In the genomic region with DNA sequence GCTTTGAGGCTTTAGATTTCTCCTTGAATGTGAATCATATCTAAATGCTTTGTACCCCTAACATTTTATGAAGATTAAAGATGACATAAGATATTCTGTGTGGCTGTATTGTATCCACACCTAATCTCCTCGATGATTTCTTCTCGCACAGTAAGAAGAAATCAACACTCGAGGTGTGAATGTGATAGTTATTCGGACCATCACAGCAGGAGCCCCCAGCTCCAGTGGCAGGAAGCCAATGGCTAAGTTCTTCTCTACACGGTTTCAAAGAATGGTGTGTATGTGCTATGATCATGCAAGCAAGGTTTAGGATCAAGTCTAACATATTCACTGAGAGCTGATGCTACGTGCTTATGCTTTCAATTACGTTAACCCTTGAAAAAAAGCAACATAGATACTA, we compare ENCODE assay signal across 28 cellular contexts.
"Had no signal": no experiment of that assay in that cellular context is flagged by ENCODE, and none has a peak within 500 bp of the region (broad histone marks: within the 10 kb centered on the region; RNA-seq: fewer than 3 reads in every experiment).

No MANE protein-coding gene starts in this region.

- DNase-seq: hypothalamus; immature natural killer cell; left ventricle myocardium inferior; midbrain; mucosa of descending colon; naive thymus-derived CD4-positive, alpha-beta T cell; nucleus accumbens; pancreas; posterior cingulate gyrus; retina; right cardiac atrium; stimulated activated CD4-positive, alpha-beta T cell treated with anti-CD3 and anti-CD28 coated beads, Interleukin-12 subunit alpha, Interleukin-12 subunit beta, amount 100 ng/mL, for 4 hours; stimulated activated CD4-positive, alpha-beta T cell treated with anti-CD3 and anti-CD28 coated beads, Interleukin-15, amount 100 ng/mL, for 24 hours; stimulated activated CD4-positive, alpha-beta T cell treated with anti-CD3 and anti-CD28 coated beads, Interleukin-2, amount 100 ng/mL, for 24 hours; stimulated activated CD4-positive, alpha-beta T cell treated with anti-CD3 and anti-CD28 coated beads, Interleukin-4, amount 100 ng/mL, for 1 hour; stimulated activated naive B cell treated with anti-CD40 and anti-IgM and Interleukin-4, amounts not matched to agents 10 μg/mL and 1 μg/mL and 100 μg/mL, for 72 hours; stimulated activated naive CD8-positive, alpha-beta T cell treated with anti-CD3 and anti-CD28 coated beads, Interleukin-15, Interleukin-2, amounts not matched to agents 100 U/mL and 50 U/mL, for 24 hours; stomach; testis; thyroid gland; transverse colon; upper lobe of left lung had no signal

- H3K27me3 ChIP-seq: pancreas, stomach, testis, thyroid gland, transverse colon, upper lobe of left lung, vagina had no signal

- H3K27me3 Mint-ChIP-seq: naive thymus-derived CD4-positive, alpha-beta T cell; stimulated activated naive B cell treated with anti-CD40 and anti-IgM and Interleukin-4, amounts not matched to agents 10 μg/mL and 1 μg/mL and 100 μg/mL, for 72 hours had no signal

- H3K27ac ChIP-seq: left ventricle myocardium inferior, pancreas, prostate gland, skin epidermis, stomach, testis, thyroid gland, transverse colon, upper lobe of left lung, vagina had no signal

- H3K4me1 ChIP-seq: pancreas, prostate gland, transverse colon had no signal

- H3K4me1 Mint-ChIP-seq: neural crest cell had no signal

- H3K36me3 ChIP-seq: pancreas, prostate gland, thyroid gland, transverse colon, vagina had no signal

- H3K27ac Mint-ChIP-seq: stimulated activated naive B cell treated with anti-CD40 and anti-IgM and Interleukin-4, amounts not matched to agents 10 μg/mL and 1 μg/mL and 100 μg/mL, for 72 hours had no signal

- H3K4me3 ChIP-seq: left ventricle myocardium inferior, lung, mucosa of descending colon, pancreas, prostate gland, skin epidermis, stomach, testis, thyroid gland, transverse colon, upper lobe of left lung, vagina had no signal

- H3K4me3 Mint-ChIP-seq: immature natural killer cell; naive thymus-derived CD4-positive, alpha-beta T cell; nephron; neural crest cell; stimulated activated naive B cell treated with anti-CD40 and anti-IgM and Interleukin-4, amounts not matched to agents 10 μg/mL and 1 μg/mL and 100 μg/mL, for 72 hours had no signal

- H3K9me3 Mint-ChIP-seq: immature natural killer cell, nephron had no signal
